In genomic region chr1:89724369-89725015, GRCh38 we compare ENCODE assay signal across 9 cellular contexts.
DNase-seq lines count a peak whose midpoint lies in the region; ATAC-seq and TF ChIP-seq lines count a peak whose summit lies in the region.
"Had no signal": no experiment of that assay in that cellular context is flagged by ENCODE, and none has a peak within 500 bp of the region (broad histone marks: within the 10 kb centered on the region; RNA-seq: fewer than 3 reads in every experiment).

No MANE protein-coding gene starts in this region.

- peak overlapping the region; percentile 58 for H3K4me3 Mint-ChIP-seq in stimulated activated effector memory CD8-positive, alpha-beta T cell treated with anti-CD3 and anti-CD28 coated beads, Interleukin-12 subunit alpha, Interleukin-12 subunit beta, amount 100 ng/mL, for 72 hours

- peak overlapping the region; percentile 98 for H3K27ac Mint-ChIP-seq in stimulated activated effector memory CD8-positive, alpha-beta T cell treated with anti-CD3 and anti-CD28 coated beads, Interleukin-12 subunit alpha, Interleukin-12 subunit beta, amount 100 ng/mL, for 72 hours

- no peaks in the 10 kb centered on the region for H3K36me3 ChIP-seq in hepatocyte (replicated peaks; ENCODE audit: insufficient read depth, low read depth)
- H3K36me3 ChIP-seq: thoracic aorta had no signal

- H3K9me3 Mint-ChIP-seq in stimulated activated effector memory CD8-positive, alpha-beta T cell treated with anti-CD3 and anti-CD28 coated beads, Interleukin-12 subunit alpha, Interleukin-12 subunit beta, amount 100 ng/mL, for 72 hours, result peaks cover 3% of the 10 kb centered on the region

- 96% methylated on average over 3 of the region's 3 CpGs for WGBS in hepatocyte (ENCODE audit: low lambda C conversion rate, missing lambda C conversion rate)

- DNase-seq in activated gamma-delta T cell treated with Interleukin-2 at 50 U/mL for 16 hours, result peak; percentile 10
- no peak for DNase-seq in activated gamma-delta T cell (lab: John Stamatoyannopoulos, UW)
- DNase-seq in HL-60 (ENCODE audit: low read depth in 1 of 2, low spot score in 1 of 2), result peak; percentile 43 to 68
- DNase-seq in activated CD8-positive, alpha-beta memory T cell treated with anti-CD3 and anti-CD28 coated beads, Interleukin-2, amount 50 U/mL, for 48 hours, result peak; percentile 80
- no peak for DNase-seq in hepatocyte (ENCODE audit: low spot score)
- peak; percentile 44 to 80 for DNase-seq in stimulated activated effector memory CD8-positive, alpha-beta T cell treated with anti-CD3 and anti-CD28 coated beads, Interleukin-12 subunit alpha, Interleukin-12 subunit beta, amount 100 ng/mL, for 72 hours (ENCODE audit: low spot score in 2 of 2)
- no peak for DNase-seq in occipital lobe (lab: John Stamatoyannopoulos, UW)
- DNase-seq in mucosa of gallbladder (ENCODE audit: low spot score), result no peak

- peak overlapping the region; percentile 24 for H3K27ac ChIP-seq in HL-60 (replicated peaks)
- H3K27ac ChIP-seq in hepatocyte, result peak overlapping the region; percentile 25

- peaks cover 9% of the 10 kb centered on the region for H3K4me1 ChIP-seq in hepatocyte (ENCODE audit: insufficient read depth)

- no peak for TF ChIP-seq CTCF in HL-60 (IDR thresholded peaks at IDR 0.05; ENCODE audit: insufficient read depth, low read length)
- TF ChIP-seq CTCF in hepatocyte (IDR thresholded peaks at IDR 0.05; ENCODE audit: poor library complexity), result no peak

- no peak overlapping the region for H2AFZ ChIP-seq in hepatocyte

- H3K27me3 ChIP-seq in HL-60 (ENCODE audit: insufficient read depth, poor library complexity, severe bottlenecking) (no peaks in the 10 kb centered on the region), hepatocyte (no peaks in the 10 kb centered on the region)

- no peak overlapping the region for H3K4me3 ChIP-seq in HL-60 (replicated peaks; ENCODE audit: insufficient read depth, low read length)
- no peak overlapping the region for H3K4me3 ChIP-seq in hepatocyte
- H3K4me3 ChIP-seq: thoracic aorta had no signal

- H3K4me2 ChIP-seq in hepatocyte, result no peak overlapping the region

- H3K79me2 ChIP-seq in hepatocyte, result no peaks in the 10 kb centered on the region

- peaks cover 66% of the 10 kb centered on the region for H3K36me3 Mint-ChIP-seq in stimulated activated effector memory CD8-positive, alpha-beta T cell treated with anti-CD3 and anti-CD28 coated beads, Interleukin-12 subunit alpha, Interleukin-12 subunit beta, amount 100 ng/mL, for 72 hours

- no peaks in the 10 kb centered on the region for H3K9me3 ChIP-seq in hepatocyte (ENCODE audit: low read depth)
- H3K9me3 ChIP-seq: thoracic aorta had no signal

- ATAC-seq in stimulated activated effector memory CD8-positive, alpha-beta T cell treated with anti-CD3 and anti-CD28 coated beads, Interleukin-12 subunit alpha, Interleukin-12 subunit beta, amount 100 ng/mL, for 72 hours, result peak; percentile 95

- peaks cover 89% of the 10 kb centered on the region for H3K4me1 Mint-ChIP-seq in stimulated activated effector memory CD8-positive, alpha-beta T cell treated with anti-CD3 and anti-CD28 coated beads, Interleukin-12 subunit alpha, Interleukin-12 subunit beta, amount 100 ng/mL, for 72 hours

- H3K9me2 ChIP-seq in hepatocyte (replicated peaks; ENCODE audit: insufficient read depth), result no peaks in the 10 kb centered on the region

- no peaks in the 10 kb centered on the region for H4K20me1 ChIP-seq in hepatocyte (ENCODE audit: insufficient read depth, poor library complexity, severe bottlenecking)

Comparison
In these comparisons a context has a peak if more than half of its experiments do, and no peak if none do; other contexts are left out.
1. DNase-seq: peak in activated gamma-delta T cell treated with Interleukin-2 at 50 U/mL for 16 hours (single experiment), HL-60 (2 of 2), activated CD8-positive, alpha-beta memory T cell treated with anti-CD3 and anti-CD28 coated beads, Interleukin-2, amount 50 U/mL, for 48 hours (single experiment) and stimulated activated effector memory CD8-positive, alpha-beta T cell treated with anti-CD3 and anti-CD28 coated beads, Interleukin-12 subunit alpha, Interleukin-12 subunit beta, amount 100 ng/mL, for 72 hours (2 of 2); none in activated gamma-delta T cell (single experiment), hepatocyte (single experiment), occipital lobe (single experiment) and mucosa of gallbladder (single experiment).